Comparison of ENCODE assay signal across 1 cellular context in genomic region chr13:46685006-46685730, GRCh38.
TF ChIP-seq lines count a peak whose summit lies in the region.

No MANE protein-coding gene starts in this region.

TF ChIP-seq in WTC11, 78 proteins besides CTCF, POLR2A, EP300 and RAD21 (continued from another document):
- TF ChIP-seq PRDM15 (CRISPR knock-in tag; IDR thresholded peaks at IDR 0.05) = no peak
